Comparison of ENCODE assay signal across 8 cellular contexts in the genomic region with DNA sequence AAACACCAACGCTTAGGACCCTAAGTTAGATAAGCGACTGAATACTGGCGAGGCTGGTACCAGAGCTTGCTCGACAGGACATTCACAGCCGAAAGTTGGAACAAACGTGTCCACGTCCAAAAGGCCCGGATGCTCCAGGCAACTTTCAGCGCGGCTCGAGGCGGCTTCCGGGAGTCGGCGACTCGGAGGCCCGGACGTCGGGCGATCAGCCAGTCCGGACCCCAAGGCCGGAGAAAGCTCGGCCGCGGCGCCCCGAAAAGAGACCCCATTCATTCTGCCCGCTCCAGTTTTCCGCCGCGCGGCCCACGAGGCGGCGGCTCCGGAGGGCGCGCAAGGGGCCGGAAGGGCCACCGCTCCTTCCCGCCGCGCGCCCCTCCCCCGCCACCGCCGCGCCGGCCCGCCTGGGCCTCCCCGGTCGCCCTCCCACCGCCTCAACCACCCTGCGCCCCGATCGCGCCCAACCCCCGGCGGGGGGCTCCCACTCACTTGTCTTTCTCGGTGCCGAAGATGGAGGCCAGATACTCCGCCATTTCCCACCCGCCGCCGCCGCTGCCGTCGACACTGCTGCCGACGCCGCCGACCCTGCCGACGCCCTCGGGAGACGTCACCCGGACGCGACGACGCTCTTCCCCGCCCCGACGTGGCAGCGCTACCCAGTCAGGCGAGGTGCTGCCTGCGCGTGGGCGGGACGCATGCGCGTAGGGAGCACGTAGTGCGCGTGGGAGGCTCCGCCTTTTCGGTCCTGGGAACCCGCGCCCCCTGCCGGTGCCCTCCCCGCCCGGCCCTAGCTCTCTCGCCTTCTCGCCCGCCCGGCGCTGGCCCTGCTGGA. TPM values are rescaled to one million over a fixed set of nuclear protein-coding genes. Genes with fewer than 3 reads are reported as not detected.
DNase-seq lines count a peak whose midpoint lies in the region; ATAC-seq and TF ChIP-seq lines count a peak whose summit lies in the region.
"Not testable (repeated sequence)": the region's sequence is repeated elsewhere in the genome, so short reads cannot be mapped to it uniquely, and the experiment has no call there.

A gene with protein sequence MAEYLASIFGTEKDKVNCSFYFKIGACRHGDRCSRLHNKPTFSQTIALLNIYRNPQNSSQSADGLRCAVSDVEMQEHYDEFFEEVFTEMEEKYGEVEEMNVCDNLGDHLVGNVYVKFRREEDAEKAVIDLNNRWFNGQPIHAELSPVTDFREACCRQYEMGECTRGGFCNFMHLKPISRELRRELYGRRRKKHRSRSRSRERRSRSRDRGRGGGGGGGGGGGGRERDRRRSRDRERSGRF (minus strand): TSS at position 606 of the 829 bp plus-strand sequence. CDS start 76 bp downstream, at position 530.

- ATAC-seq in GM18520 (IDR thresholded peaks at IDR 0.05; ENCODE audit: unreplicated experiment): peak; percentile 57
- ATAC-seq in HG02759 (IDR thresholded peaks at IDR 0.05; ENCODE audit: unreplicated experiment): peak; percentile 82
- ATAC-seq in sciatic nerve: peak; percentile 99

- not testable (repeated sequence) for DNase-seq in LNCaP clone FGC (ENCODE audit: low read depth); kidney epithelial cell (ENCODE audit: low read depth)
- peak; percentile 25 for DNase-seq in activated CD8-positive, alpha-beta memory T cell treated with anti-CD3 and anti-CD28 coated beads, Interleukin-2, amount 50 U/mL, for 24 hours (ENCODE audit: extremely low read depth)
- peak; percentile 68 for DNase-seq in effector CD4-positive, alpha-beta T cell
- DNase-seq in sciatic nerve (ENCODE audit: low spot score): peak; percentile 85
- DNase-seq in ureter (ENCODE audit: low spot score): peak; percentile 50

- not testable (repeated sequence) for H3K27me3 ChIP-seq in kidney epithelial cell (ENCODE audit: control insufficient read depth, insufficient read depth, low read length)

- intact Hi-C loops in sciatic nerve (cut with DNase I): not testable (repeated sequence)

- H3K36me3 ChIP-seq in kidney epithelial cell (ENCODE audit: control insufficient read depth, insufficient read depth, low read length): not testable (repeated sequence)

- peak within 1 kb of the TSS; percentile 50 for H3K4me3 ChIP-seq in LNCaP clone FGC (ENCODE audit: low read depth, low read length)
- not testable (repeated sequence) for H3K4me3 ChIP-seq in kidney epithelial cell (ENCODE audit: low read depth, low read length)

- TF ChIP-seq CTCF in LNCaP clone FGC (IDR thresholded peaks at IDR 0.05; ENCODE audit: control insufficient read depth, extremely low read depth, insufficient read depth); kidney epithelial cell (IDR thresholded peaks at IDR 0.05; ENCODE audit: insufficient read depth, low read length, poor library complexity, severe bottlenecking): not testable (repeated sequence)

RNA-seq across cellular contexts. Expression of the gene that starts here (rescaled TPM):
- 33.3 and 36.5 TPM in 2 replicates for total RNA-seq in kidney epithelial cell
- total RNA-seq in sciatic nerve: 67.6 TPM
- 42.1 TPM for total RNA-seq in ureter
